11 cellular contexts compared by ENCODE assay signal in the genomic region with DNA sequence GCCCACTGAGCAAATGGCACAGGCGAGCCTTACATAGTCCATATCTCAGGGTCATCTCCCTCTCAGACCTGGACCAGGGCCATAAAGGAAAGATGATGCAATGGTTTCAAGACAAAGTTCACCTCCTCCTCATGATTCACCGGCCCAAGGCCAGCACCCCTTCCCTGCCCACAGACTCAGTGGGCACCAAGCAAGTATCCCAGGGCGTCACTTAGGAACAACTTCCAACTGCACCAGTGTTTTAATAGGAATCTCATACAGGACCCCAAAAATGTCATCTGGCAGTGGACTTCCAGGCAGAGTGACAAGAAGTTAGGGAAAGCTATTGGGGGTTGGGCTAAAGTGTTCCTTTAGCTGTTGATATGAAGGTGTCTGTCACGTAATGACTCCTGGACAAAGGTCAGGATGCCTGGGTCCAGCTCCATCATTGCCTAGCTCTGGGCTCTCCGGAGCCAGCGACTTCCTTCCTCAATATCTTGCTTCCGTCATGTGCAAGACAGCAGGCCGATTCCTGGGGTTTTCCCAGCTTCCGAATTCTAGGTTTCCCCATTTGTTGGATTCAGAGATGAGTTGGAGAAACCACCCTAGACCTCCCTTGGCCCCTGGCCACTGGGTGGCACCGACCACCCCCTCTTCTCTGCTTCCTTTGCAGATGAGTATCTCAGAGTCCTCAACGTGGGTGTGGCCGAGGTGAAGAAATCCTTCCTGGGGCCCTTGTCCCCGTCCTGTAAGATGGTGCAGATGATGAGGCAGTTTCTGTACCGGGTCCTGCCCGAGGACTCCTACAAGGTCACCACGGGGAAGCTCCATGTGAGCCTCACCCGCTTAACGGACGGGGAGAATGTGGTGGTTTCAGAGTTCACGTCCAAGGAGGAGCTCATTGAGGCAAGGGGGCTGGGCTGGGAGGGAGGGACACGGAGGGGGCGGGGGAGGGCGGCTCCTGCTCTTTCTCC. TPM values are rescaled to one million over a fixed set of nuclear protein-coding genes. Genes with fewer than 3 reads are reported as not detected.
DNase-seq lines count a peak whose midpoint lies in the region; ATAC-seq, FAIRE-seq and TF ChIP-seq lines count a peak whose summit lies in the region.
"Had no signal": no experiment of that assay in that cellular context is flagged by ENCODE, and none has a peak within 500 bp of the region (broad histone marks: within the 10 kb centered on the region; RNA-seq: fewer than 3 reads in every experiment).

No MANE protein-coding gene starts in this region.

- H3K79me2 ChIP-seq in HCT116 (ENCODE audit: insufficient read depth, low read length) (no peaks in the 10 kb centered on the region), PC-3 (ENCODE audit: low read length) (no peaks in the 10 kb centered on the region), endothelial cell of umbilical vein (ENCODE audit: control insufficient read depth, insufficient read depth, low read length) (no peaks in the 10 kb centered on the region)

- ATAC-seq in HCT116 (no peak), PC-3 (no peak), GM18907 (IDR thresholded peaks at IDR 0.05; ENCODE audit: unreplicated experiment) (no peak)

- RAD21 ChIA-PET in HCT116 (lab: Charles Lee; ENCODE audit: low non-redundant PET in 1 of 2, low total read pairs in 2 of 2, uncharacterized antibody in 2 of 2, unreplicated experiment in 2 of 2), result no interaction called here

- no peaks in the 10 kb centered on the region for H3K27me3 ChIP-seq in HCT116 (ENCODE audit: insufficient read depth, low read length)
- H3K27me3 ChIP-seq in PC-3 (ENCODE audit: low read length), result peaks cover 12% of the 10 kb centered on the region; the same call in 1 of the 2 replicates
- peaks cover 4 to 6% of the 10 kb centered on the region in 2 experiments for H3K27me3 ChIP-seq in endothelial cell of umbilical vein (ENCODE audit: control insufficient read depth in 2 of 2, insufficient read depth in 2 of 2, low read length in 2 of 2)
- H3K27me3 ChIP-seq in neutrophil, result peaks cover 15% of the 10 kb centered on the region

- H3K9me1 ChIP-seq in endothelial cell of umbilical vein (replicated peaks; ENCODE audit: control insufficient read depth, extremely low read depth, insufficient read depth, low read length), result no peaks in the 10 kb centered on the region

- H2AFZ ChIP-seq in HCT116 (ENCODE audit: low read depth, low read length, poor library complexity, severe bottlenecking) (no peak overlapping the region), PC-3 (ENCODE audit: low read length) (no peak overlapping the region), endothelial cell of umbilical vein (ENCODE audit: low read depth, low read length) (no peak overlapping the region)

- TF ChIP-seq CTCF in HCT116 (IDR thresholded peaks at IDR 0.05 in 2 of 3, conservative IDR thresholded peaks at IDR 0.05 in 1 of 3; ENCODE audit: borderline replicate concordance in 1 of 3, insufficient read depth in 1 of 3, low read depth in 2 of 3, low read length in 2 of 3) (no peak), PC-3 (conservative IDR thresholded peaks at IDR 0.05; ENCODE audit: low read depth, low read length) (no peak), endothelial cell of umbilical vein (IDR thresholded peaks at IDR 0.05; ENCODE audit: extremely low read depth in 1 of 2, insufficient read depth in 1 of 2, low read depth in 1 of 2, low read length in 2 of 2) (no peak), neutrophil (IDR thresholded peaks at IDR 0.05) (no peak)

- H3K4me3 ChIP-seq in HCT116 (replicated peaks in 1 of 2; ENCODE audit: low read depth in 1 of 2, low read length in 2 of 2) (no peak overlapping the region), PC-3 (ENCODE audit: low read length) (no peak overlapping the region), endothelial cell of umbilical vein (replicated peaks in 1 of 3; ENCODE audit: insufficient read depth in 1 of 3, low read depth in 1 of 3, low read length in 3 of 3) (no peak overlapping the region), neutrophil (ENCODE audit: low read depth in 1 of 2, low read length in 1 of 2) (peak overlapping the region; percentile 64 to 67)

- H3K36me3 ChIP-seq in HCT116 (ENCODE audit: control insufficient read depth in 1 of 2, insufficient read depth in 2 of 2, low read length in 2 of 2) (no peaks in the 10 kb centered on the region), PC-3 (ENCODE audit: low read depth, low read length) (no peaks in the 10 kb centered on the region), endothelial cell of umbilical vein (ENCODE audit: control insufficient read depth in 2 of 2, extremely low read depth in 1 of 2, insufficient read depth in 2 of 2, low read length in 2 of 2) (no peaks in the 10 kb centered on the region), neutrophil (peaks cover 22% of the 10 kb centered on the region)

- no TSS peak for BruUV-seq in HCT116 (replicated peaks; lab: Mats Ljungman, UMichigan)
- no TSS peak for BruUV-seq in PC-3 (replicated peaks; lab: Mats Ljungman, UMichigan)
- no TSS peak for BruUV-seq in endothelial cell of umbilical vein (replicated peaks; lab: Mats Ljungman, UMichigan)

- peaks cover 0 to 22% of the 10 kb centered on the region in 2 experiments; a peak in 3 of 4 replicates for H3K4me1 ChIP-seq in HCT116 (ENCODE audit: control insufficient read depth in 1 of 2, insufficient read depth in 2 of 2, low read length in 2 of 2)
- no peaks in the 10 kb centered on the region; the same call in 1 of the 2 replicates for H3K4me1 ChIP-seq in PC-3 (ENCODE audit: insufficient read depth, low read length)
- peaks cover 17% of the 10 kb centered on the region for H3K4me1 ChIP-seq in endothelial cell of umbilical vein (ENCODE audit: control insufficient read depth, extremely low read depth, insufficient read depth, low read length)
- H3K4me1 ChIP-seq in neutrophil (ENCODE audit: control insufficient read depth in 1 of 2, insufficient read depth in 1 of 2, low read depth in 1 of 2, low read length in 1 of 2), result peaks cover 55 to 58% of the 10 kb centered on the region in 2 experiments

- CTCF ChIA-PET in HCT116 (lab: Charles Lee) (interaction anchor here (4.2 kb wide), 1 partner anchor 11 kb away, joined by 36 read pairs; no protein-coding TSS in a partner anchor), PC-3 (lab: Charles Lee) (interaction anchor here (1.1 kb wide), 1 partner anchor 11 kb away, joined by 3 read pairs; no protein-coding TSS in a partner anchor), endothelial cell of umbilical vein (lab: Charles Lee) (interaction anchor here (0.7 to 8.8 kb wide), 6 partner anchors 9 to 70 kb away, joined by 3 to 79 read pairs (median 3); no protein-coding TSS in a partner anchor)

- POLR2A ChIA-PET in HCT116 (lab: Charles Lee) (no interaction called here), PC-3 (lab: Charles Lee; ENCODE audit: unreplicated experiment) (no interaction called here), endothelial cell of umbilical vein (lab: Charles Lee) (no interaction called here)

- no peaks in the 10 kb centered on the region for H3K9me3 ChIP-seq in HCT116 (ENCODE audit: control insufficient read depth in 1 of 2, insufficient read depth in 1 of 2, low read depth in 1 of 2, low read length in 2 of 2)
- no peaks in the 10 kb centered on the region for H3K9me3 ChIP-seq in PC-3 (ENCODE audit: low read length)
- H3K9me3 ChIP-seq in endothelial cell of umbilical vein (replicated peaks; ENCODE audit: control insufficient read depth, insufficient read depth, low read length), result no peaks in the 10 kb centered on the region
- no peaks in the 10 kb centered on the region for H3K9me3 ChIP-seq in neutrophil

- H3F3A ChIP-seq in PC-3 (ENCODE audit: low read length, unreplicated experiment), result no peaks in the 10 kb centered on the region

- no peak for TF ChIP-seq POLR2A in HCT116 (IDR thresholded peaks at IDR 0.05; ENCODE audit: borderline replicate concordance, extremely low read depth, insufficient read depth, insufficient read length)
- TF ChIP-seq POLR2A in endothelial cell of umbilical vein (IDR thresholded peaks at IDR 0.05; ENCODE audit: low read depth, low read length), result no peak

- DNase-seq in HCT116 (ENCODE audit: low read depth, low spot score) (peak; percentile 13), PC-3 (peak; percentile 23), endothelial cell of umbilical vein (ENCODE audit: low read depth, low spot score) (peak; percentile 43), DMS79 treated with DMSO at 0.1 percent for 48 hours (lab: John Stamatoyannopoulos, UW) (no peak), ureter (ENCODE audit: low spot score) (no peak), AG20443 (ENCODE audit: low spot score) (no peak)
- DNase-seq: activated T-cell treated with anti-CD3 and anti-CD28 coated beads, Interleukin-2, amount 50 U/mL, for 72 hours; naive B cell had no signal

- H3K4me2 ChIP-seq in HCT116 (ENCODE audit: low read length), result peak overlapping the region; percentile 21; the same call in 1 of the 2 replicates
- H3K4me2 ChIP-seq in PC-3 (ENCODE audit: low read length), result no peak overlapping the region
- no peak overlapping the region for H3K4me2 ChIP-seq in endothelial cell of umbilical vein (ENCODE audit: insufficient read depth, low read length)

- dilution Hi-C loops in endothelial cell of umbilical vein (cut with MboI; ENCODE audit: extremely low pct_ligation_motif_present, low sequenced_read_pairs), result no loop called here

- no peaks in the 10 kb centered on the region for H4K20me1 ChIP-seq in HCT116 (ENCODE audit: insufficient read depth)
- no peaks in the 10 kb centered on the region for H4K20me1 ChIP-seq in PC-3 (ENCODE audit: low read length)
- H4K20me1 ChIP-seq in endothelial cell of umbilical vein (replicated peaks; ENCODE audit: control insufficient read depth, extremely low read depth, insufficient read depth, low read length), result no peaks in the 10 kb centered on the region

- H3K9ac ChIP-seq in HCT116 (ENCODE audit: low read length) (no peak overlapping the region), PC-3 (ENCODE audit: low read length) (no peak overlapping the region), endothelial cell of umbilical vein (replicated peaks; ENCODE audit: extremely low read depth, insufficient read depth, low read length) (no peak overlapping the region)

- no peak for TF ChIP-seq RAD21 in HCT116 (IDR thresholded peaks at IDR 0.05; ENCODE audit: low read depth)

- H3K9me2 ChIP-seq in HCT116 (ENCODE audit: insufficient read depth) (no peaks in the 10 kb centered on the region), PC-3 (replicated peaks; ENCODE audit: low read length) (no peaks in the 10 kb centered on the region)

- FAIRE-seq in endothelial cell of umbilical vein (lab: Jason Lieb, UNC), result peak; percentile 68

- intact Hi-C loops in HCT116 (cut with micrococcal nuclease), result no loop called here
- intact Hi-C loops in PC-3 (cut with micrococcal nuclease), result no loop called here
- intact Hi-C loops in endothelial cell of umbilical vein (cut with micrococcal nuclease), result no loop called here

- no peak overlapping the region for H3K27ac ChIP-seq in HCT116 (ENCODE audit: low read depth, low read length)
- H3K27ac ChIP-seq in PC-3 (ENCODE audit: low read length), result no peak overlapping the region
- H3K27ac ChIP-seq in endothelial cell of umbilical vein (ENCODE audit: insufficient read depth, low read depth, low read length), result no peak overlapping the region
- H3K27ac ChIP-seq in neutrophil, result peak overlapping the region; percentile 91

RNA-seq across cellular contexts. Expression of a gene that starts 21.1 kb away (rescaled TPM):
- total RNA-seq in HCT116 (2021; ENCODE audit: unreplicated experiment), result 0.10 TPM
- polyA plus RNA-seq in HCT116 (2012), result 0.17 and 0.25 TPM in 2 replicates
- 0.29 TPM in 1 of 2 replicates, not detected in the other for total RNA-seq in PC-3 (2014; rRNA removed)
- not detected in 2 replicates for total RNA-seq in endothelial cell of umbilical vein
- polyA plus RNA-seq in endothelial cell of umbilical vein, result 0.05 TPM in 1 of 2 replicates, not detected in the other
- 0.04 and 0.06 TPM in 2 replicates for polyA plus RNA-seq in endothelial cell of umbilical vein (2011; cell fraction: cytosol; rRNA removed)
- polyA plus RNA-seq in endothelial cell of umbilical vein (2011; cell fraction: nucleus; rRNA removed), result 0.08 TPM in 1 of 2 replicates, not detected in the other
- polyA plus RNA-seq in endothelial cell of umbilical vein (2012), result not detected in 2 replicates
- polyA minus RNA-seq in endothelial cell of umbilical vein, result not detected in 2 replicates
- polyA minus RNA-seq in endothelial cell of umbilical vein (2011; cell fraction: cytosol; rRNA and poly(A)+ RNA removed), result 1.8 TPM
- polyA minus RNA-seq in endothelial cell of umbilical vein (2011; cell fraction: nucleus; rRNA and poly(A)+ RNA removed), result not detected in 2 replicates
- total RNA-seq in ureter, result 0.21 TPM
- total RNA-seq: activated T-cell treated with anti-CD3 and anti-CD28 coated beads, Interleukin-2, amount 50 U/mL, for 72 hours; T-helper 2 cell treated with Interferon-gamma antibody and Interleukin-4, amounts not matched to agents 100 ng/mL and 5 ng/mL, for 36 hours had no signal

RNA-seq across cellular contexts. Expression of a gene that starts 45.7 kb away (rescaled TPM):
- total RNA-seq in HCT116 (2021; ENCODE audit: unreplicated experiment), result not detected
- not detected in 2 replicates for polyA plus RNA-seq in HCT116 (2012)
- not detected in 2 replicates for total RNA-seq in PC-3 (2014; rRNA removed)
- total RNA-seq in endothelial cell of umbilical vein, result not detected in 2 replicates
- polyA plus RNA-seq in endothelial cell of umbilical vein, result not detected in 2 replicates
- not detected in 2 replicates for polyA plus RNA-seq in endothelial cell of umbilical vein (2011; cell fraction: cytosol; rRNA removed)
- not detected in 2 replicates for polyA plus RNA-seq in endothelial cell of umbilical vein (2011; cell fraction: nucleus; rRNA removed)
- not detected in 2 replicates for polyA plus RNA-seq in endothelial cell of umbilical vein (2012)
- polyA minus RNA-seq in endothelial cell of umbilical vein, result not detected in 2 replicates
- not detected for polyA minus RNA-seq in endothelial cell of umbilical vein (2011; cell fraction: cytosol; rRNA and poly(A)+ RNA removed)
- polyA minus RNA-seq in endothelial cell of umbilical vein (2011; cell fraction: nucleus; rRNA and poly(A)+ RNA removed), result not detected in 2 replicates
- not detected for total RNA-seq in ureter
- total RNA-seq: activated T-cell treated with anti-CD3 and anti-CD28 coated beads, Interleukin-2, amount 50 U/mL, for 72 hours; T-helper 2 cell treated with Interferon-gamma antibody and Interleukin-4, amounts not matched to agents 100 ng/mL and 5 ng/mL, for 36 hours had no signal

Comparison
In these comparisons a context has a peak if more than half of its experiments do, and no peak if none do; other contexts are left out.
1. DNase-seq: peak in HCT116 (single experiment), PC-3 (single experiment) and endothelial cell of umbilical vein (single experiment); none in DMS79 treated with DMSO at 0.1 percent for 48 hours (single experiment), ureter (single experiment) and AG20443 (single experiment).
2. H3K4me3 ChIP-seq: peak in neutrophil (2 of 2); none in HCT116 (0 of 2), PC-3 (single experiment) and endothelial cell of umbilical vein (0 of 3).